ENCODE assay signal across 9 cellular contexts in the genomic region with DNA sequence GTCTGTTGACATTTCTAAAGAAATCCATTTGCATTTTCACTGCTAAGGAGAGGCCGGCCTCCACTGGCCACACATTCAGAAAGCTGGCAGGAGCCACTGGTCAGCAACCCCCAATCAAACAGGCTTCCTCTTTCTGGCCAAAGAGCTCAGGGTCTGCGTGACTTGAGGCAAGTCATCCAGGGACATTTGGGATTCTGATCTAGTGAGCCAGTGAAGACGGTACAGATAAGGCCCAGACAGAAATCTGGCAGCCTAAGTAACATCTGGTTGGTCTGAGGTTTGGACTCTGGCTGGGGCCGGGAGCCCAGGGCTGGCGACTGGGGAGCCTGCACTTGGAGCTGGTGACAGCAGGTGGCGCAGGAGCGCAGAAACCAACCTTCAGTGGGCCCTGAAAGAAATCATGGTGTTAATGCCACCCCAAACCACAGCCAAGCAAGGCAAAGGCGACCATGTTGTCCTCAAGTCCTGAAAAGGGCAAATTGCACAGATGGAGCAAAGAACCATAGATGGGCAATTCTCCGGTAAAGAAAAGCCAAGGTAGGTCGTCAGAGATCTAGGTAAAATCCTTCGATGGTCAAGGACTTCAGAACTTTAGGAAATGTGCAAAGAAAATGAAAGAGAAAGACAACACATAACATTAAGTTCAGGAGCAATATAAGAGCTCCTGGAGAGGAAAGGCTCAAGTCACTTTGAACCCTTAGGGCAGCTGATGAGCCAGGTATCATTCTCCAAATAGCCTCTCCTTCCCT.
DNase-seq lines count a peak whose midpoint lies in the region; ATAC-seq and TF ChIP-seq lines count a peak whose summit lies in the region.
"Had no signal": no experiment of that assay in that cellular context is flagged by ENCODE, and none has a peak within 500 bp of the region (broad histone marks: within the 10 kb centered on the region; RNA-seq: fewer than 3 reads in every experiment).

No MANE protein-coding gene starts in this region.

- no peak overlapping the region for H3K4me3 ChIP-seq in choroid plexus epithelial cell (ENCODE audit: low read depth, low read length)

- TF ChIP-seq CTCF in RWPE1 (conservative IDR thresholded peaks at IDR 0.05; ENCODE audit: low read depth): peak; percentile 85
- peak; percentile 97 for TF ChIP-seq CTCF in choroid plexus epithelial cell (conservative IDR thresholded peaks at IDR 0.05; ENCODE audit: low read depth, low read length)

- no peak overlapping the region for H3K27ac ChIP-seq in RWPE1

- CTCF ChIA-PET in RWPE1 (lab: Yijun Ruan, JAX): interaction anchor here (0.5 to 2.2 kb wide), 17 partner anchors 9 to 782 kb away, joined by 3 to 12 read pairs (median 3); no protein-coding TSS in a partner anchor

- ATAC-seq in HG03521 (IDR thresholded peaks at IDR 0.05; ENCODE audit: unreplicated experiment) (peak; percentile 87), left lobe of liver (peak; percentile 99), GM18870 (IDR thresholded peaks at IDR 0.05; ENCODE audit: unreplicated experiment) (no peak)

- POLR2A ChIA-PET in RWPE1 (lab: Yijun Ruan, JAX; ENCODE audit: low non-redundant PET): no interaction called here

- in situ Hi-C loops in Caki2 (cut with HindIII; ENCODE audit: low pct_unique_long_range_greater_than_20kb, low sequenced_read_pairs): no loop called here

- DNase-seq in Caki2 (ENCODE audit: low read depth) (peak; percentile 62), GM19240 (ENCODE audit: insufficient read length, low spot score) (peak; percentile 16), RWPE1 (ENCODE audit: low spot score) (peak; percentile 69), choroid plexus epithelial cell (ENCODE audit: low read depth) (peak; percentile 91), left lobe of liver (ENCODE audit: low spot score) (peak; percentile 78)
- DNase-seq in stimulated activated CD8-positive, alpha-beta memory T cell treated with anti-CD3 and anti-CD28 coated beads, Interleukin-4, amount 100 ng/mL, for 48 hours: peak; percentile 62
- DNase-seq: activated B cell treated with CpG ODN at 0.5 μM for 24 hours had no signal

Comparison
In these comparisons a context has a peak if more than half of its experiments do, and no peak if none do; other contexts are left out.
1. DNase-seq: peak in every context shown above with its lines; median percentile 91 in choroid plexus epithelial cell; 78 in left lobe of liver; 69 in RWPE1; 62 in Caki2; 62 in stimulated activated CD8-positive, alpha-beta memory T cell treated with anti-CD3 and anti-CD28 coated beads, Interleukin-4, amount 100 ng/mL, for 48 hours; 16 in GM19240.